ENCODE assay signal across 23 cellular contexts in genomic region chr1:84001501-84001900, GRCh38. TPM values are rescaled to one million over a fixed set of nuclear protein-coding genes. Genes with fewer than 3 reads are reported as not detected.
"Had no signal": no experiment of that assay in that cellular context is flagged by ENCODE, and none has a peak within 500 bp of the region (broad histone marks: within the 10 kb centered on the region; RNA-seq: fewer than 3 reads in every experiment).

No MANE protein-coding gene starts in this region.

- H3K36me3 ChIP-seq: esophagus squamous epithelium, right atrium auricular region, suprapubic skin, upper lobe of left lung, vagina had no signal

- H3K27ac ChIP-seq: body of pancreas, esophagus squamous epithelium, right atrium auricular region, suprapubic skin, upper lobe of left lung, vagina had no signal

- H3K27ac Mint-ChIP-seq: activated CD4-positive, alpha-beta T cell treated with anti-CD3 and anti-CD28 coated beads for 36 hours; activated CD8-positive, alpha-beta memory T cell treated with anti-CD3 and anti-CD28 coated beads, Interleukin-2, amount 10 ng/mL, durations not matched to agents 7 days and 5 days; activated CD8-positive, alpha-beta T cell treated with anti-CD3 and anti-CD28 coated beads, Interleukin-2, amount 10 ng/mL, durations not matched to agents 7 days and 5 days; activated naive CD4-positive, alpha-beta T cell treated with anti-CD3 and anti-CD28 coated beads, Interleukin-2, amount 50 U/mL, for 24 hours; activated T-helper 2 cell treated with anti-CD3 and anti-CD28 coated beads, Interferon-gamma antibody, Interleukin-2, Interleukin-4, amounts not matched to agents 10 μg/mL and 5 μg/mL and 100 μg/mL, durations not matched to agents 14 hours and 24 hours and 36 hours; dendritic cell treated with granulocyte-macrophage colony-stimulating factor and Interleukin-4, amounts not matched to agents 40 ng/mL and 50 ng/mL, for 4 days; memory B cell; naive thymus-derived CD8-positive, alpha-beta T cell; stimulated activated naive B cell treated with anti-CD40 and anti-IgM and Interleukin-4, amounts not matched to agents 10 μg/mL and 1 μg/mL and 100 μg/mL, for 72 hours had no signal

- H3K27me3 ChIP-seq: body of pancreas, right atrium auricular region, vagina had no signal

- DNase-seq: activated CD4-positive, alpha-beta T cell treated with anti-CD3 and anti-CD28 coated beads for 36 hours; activated CD4-positive, CD25-positive, alpha-beta regulatory T cell; activated CD8-positive, alpha-beta memory T cell treated with anti-CD3 and anti-CD28 coated beads, Interleukin-2, amount 10 ng/mL, durations not matched to agents 7 days and 5 days; activated CD8-positive, alpha-beta T cell treated with anti-CD3 and anti-CD28 coated beads, Interleukin-2, amount 10 ng/mL, durations not matched to agents 7 days and 5 days; activated T-cell treated with anti-CD3 and anti-CD28 coated beads, Interleukin-2, amount 50 U/mL, for 48 hours; body of pancreas; effector CD4-positive, alpha-beta T cell; esophagus squamous epithelium; hippocampal formation; kidney; left colon; naive thymus-derived CD8-positive, alpha-beta T cell; stimulated activated CD4-positive, alpha-beta T cell treated with anti-CD3 and anti-CD28 coated beads, Interleukin-1b, Interleukin-23, amount 100 ng/mL, for 48 hours; stimulated activated naive B cell treated with anti-CD40 and anti-IgM and Interleukin-4, amounts not matched to agents 10 μg/mL and 1 μg/mL and 100 μg/mL, for 72 hours; upper lobe of left lung had no signal

- H3K36me3 Mint-ChIP-seq: activated CD8-positive, alpha-beta memory T cell treated with anti-CD3 and anti-CD28 coated beads, Interleukin-2, amount 10 ng/mL, durations not matched to agents 7 days and 5 days; activated naive CD4-positive, alpha-beta T cell treated with anti-CD3 and anti-CD28 coated beads, Interleukin-2, amount 50 U/mL, for 24 hours; memory B cell; stimulated activated naive B cell treated with anti-CD40 and anti-IgM and Interleukin-4, amounts not matched to agents 10 μg/mL and 1 μg/mL and 100 μg/mL, for 72 hours had no signal

- H3K9me3 Mint-ChIP-seq: activated naive CD4-positive, alpha-beta T cell treated with anti-CD3 and anti-CD28 coated beads, Interleukin-2, amount 50 U/mL, for 24 hours; memory B cell; naive thymus-derived CD8-positive, alpha-beta T cell had no signal

- H3K4me3 Mint-ChIP-seq: activated CD4-positive, alpha-beta T cell treated with anti-CD3 and anti-CD28 coated beads for 36 hours; activated CD8-positive, alpha-beta memory T cell treated with anti-CD3 and anti-CD28 coated beads, Interleukin-2, amount 10 ng/mL, durations not matched to agents 7 days and 5 days; activated CD8-positive, alpha-beta T cell treated with anti-CD3 and anti-CD28 coated beads, Interleukin-2, amount 10 ng/mL, durations not matched to agents 7 days and 5 days; activated naive CD4-positive, alpha-beta T cell treated with anti-CD3 and anti-CD28 coated beads, Interleukin-2, amount 50 U/mL, for 24 hours; dendritic cell treated with granulocyte-macrophage colony-stimulating factor and Interleukin-4, amounts not matched to agents 40 ng/mL and 50 ng/mL, for 4 days; memory B cell; naive thymus-derived CD8-positive, alpha-beta T cell; stimulated activated naive B cell treated with anti-CD40 and anti-IgM and Interleukin-4, amounts not matched to agents 10 μg/mL and 1 μg/mL and 100 μg/mL, for 72 hours had no signal

- H3K4me3 ChIP-seq: body of pancreas, esophagus squamous epithelium, right atrium auricular region, smooth muscle cell, suprapubic skin, upper lobe of left lung, vagina had no signal

- H3K9me3 ChIP-seq: body of pancreas, esophagus squamous epithelium, right atrium auricular region, suprapubic skin, upper lobe of left lung, vagina had no signal

RNA-seq across cellular contexts. Expression of gene TTLL7, which starts 2.6 kb away (rescaled TPM):
- total RNA-seq: naive thymus-derived CD8-positive, alpha-beta T cell had no signal
